ENCODE assay signal across 13 cellular contexts in the genomic region with DNA sequence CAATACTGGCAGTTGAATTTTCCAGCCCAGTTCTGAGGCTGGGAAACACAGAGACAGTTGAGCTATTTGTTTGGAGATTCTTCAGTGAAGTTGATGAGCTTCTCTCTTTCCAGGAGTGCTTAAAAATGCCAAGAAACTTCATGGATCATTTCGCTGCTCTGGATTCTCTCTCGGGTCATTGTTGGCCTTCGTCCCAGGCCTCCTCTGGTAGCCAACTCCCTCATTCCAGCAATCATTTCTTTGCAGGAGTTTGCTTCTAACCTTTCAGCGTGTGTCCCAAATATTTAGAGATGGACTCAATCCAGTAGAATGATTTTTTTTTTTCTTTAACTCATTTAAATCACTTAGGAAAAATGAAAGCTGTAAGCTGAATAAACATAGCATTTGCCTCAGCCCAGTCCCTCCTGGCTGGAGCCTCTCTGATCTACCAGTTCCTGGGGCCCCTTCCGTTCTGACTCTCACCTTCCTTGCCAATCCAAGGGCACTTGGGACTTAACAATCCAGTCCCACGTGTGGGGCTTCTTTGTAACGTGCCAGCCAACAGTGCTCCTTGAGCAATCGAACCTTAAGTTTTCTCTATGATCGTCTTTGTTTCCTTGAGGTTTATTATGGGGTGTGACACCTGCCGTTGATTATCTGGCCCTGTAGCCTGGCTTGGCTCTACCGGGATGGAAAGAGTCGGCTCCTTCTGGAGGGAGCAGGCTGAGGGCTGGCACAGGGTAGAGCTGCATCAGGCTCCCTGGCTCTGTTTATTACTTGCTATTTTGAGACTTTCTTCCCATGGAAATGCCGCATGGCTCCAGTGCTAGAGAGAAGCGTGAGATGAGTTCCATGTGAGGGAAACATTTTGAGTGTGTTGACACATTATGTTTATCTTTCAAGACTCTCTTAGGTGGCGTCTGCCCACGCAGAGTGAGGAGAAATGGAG.
DNase-seq lines count a peak whose midpoint lies in the region; ATAC-seq and TF ChIP-seq lines count a peak whose summit lies in the region.
"Had no signal": no experiment of that assay in that cellular context is flagged by ENCODE, and none has a peak within 500 bp of the region (broad histone marks: within the 10 kb centered on the region; RNA-seq: fewer than 3 reads in every experiment).

No MANE protein-coding gene starts in this region.

- peaks cover 27% of the 10 kb centered on the region for H3K4me1 Mint-ChIP-seq in GM23338

- H2AFZ ChIP-seq in GM23338, result no peak overlapping the region

- no peak overlapping the region for H3K4me3 ChIP-seq in GM23338
- no peak overlapping the region for H3K4me3 ChIP-seq in colonic mucosa
- peak overlapping the region; percentile 1 to 45 (median 15) for H3K4me3 ChIP-seq in skeletal muscle tissue (ENCODE audit: low read length in 3 of 3)
- H3K4me3 ChIP-seq: GM12878, lower lobe of right lung had no signal

- H3F3A ChIP-seq in GM23338 (replicated peaks; ENCODE audit: low read depth), result no peaks in the 10 kb centered on the region

- H3K27ac ChIP-seq in GM23338 (ENCODE audit: low read depth), result no peak overlapping the region
- peak overlapping the region; percentile 71 for H3K27ac ChIP-seq in colonic mucosa
- peak overlapping the region; percentile 23 for H3K27ac ChIP-seq in skeletal muscle tissue (ENCODE audit: low read depth, low read length)
- H3K27ac ChIP-seq: lower lobe of right lung had no signal

- no peaks in the 10 kb centered on the region for H4K20me1 ChIP-seq in GM23338 (replicated peaks; ENCODE audit: insufficient read depth)

- intact Hi-C loops in colonic mucosa (cut with DNase I), result no loop called here

- peak; percentile 2 for DNase-seq in GM23338 (ENCODE audit: low spot score)
- peak; percentile 50 for DNase-seq in colonic mucosa
- peak; percentile 23 for DNase-seq in kidney glomerular epithelial cell (lab: John Stamatoyannopoulos, UW)
- no peak for DNase-seq in erythroblast (lab: John Stamatoyannopoulos, UW)
- no peak for DNase-seq in stimulated activated CD4-positive, alpha-beta T cell treated with anti-CD3 and anti-CD28 coated beads, Interleukin-4, amount 100 ng/mL, for 1 hour
- DNase-seq in NOMO-1 treated with DMSO at 0.1 percent for 48 hours (lab: John Stamatoyannopoulos, UW; ENCODE audit: unreplicated experiment), result no peak
- no peak for DNase-seq in activated T-cell treated with anti-CD3 and anti-CD28 coated beads, Interleukin-2, amount 50 U/mL, for 48 hours
- DNase-seq: activated effector memory CD4-positive, alpha-beta T cell treated with Interleukin-2 at 50 U/mL for 16 hours; effector memory CD8-positive, alpha-beta T cell; lower lobe of right lung; NCI-H1930 had no signal

- TF ChIP-seq POLR2A in erythroblast (IDR thresholded peaks at IDR 0.05; ENCODE audit: low read length), result no peak

- no peak overlapping the region for H3K27ac Mint-ChIP-seq in GM23338
- H3K27ac Mint-ChIP-seq: effector memory CD8-positive, alpha-beta T cell had no signal

- H3K9ac ChIP-seq in colonic mucosa (ENCODE audit: low read depth in 2 of 2, low read length in 2 of 2) (peak overlapping the region in 1 of 2 donors; percentile 27), skeletal muscle tissue (ENCODE audit: low read depth in 1 of 3, low read length in 3 of 3) (peak overlapping the region in 2 of 3 donors; percentile 14 to 33)

- no peaks in the 10 kb centered on the region for H3K36me3 Mint-ChIP-seq in GM23338 (ENCODE audit: low read depth)

- peaks cover 4% of the 10 kb centered on the region for H3K27me3 Mint-ChIP-seq in GM23338 (ENCODE audit: insufficient read depth, low read depth, poor library complexity)

- no peaks in the 10 kb centered on the region for H3K9me2 ChIP-seq in GM23338 (ENCODE audit: insufficient read depth)

- H3K27me3 ChIP-seq in GM23338 (ENCODE audit: insufficient read depth) (no peaks in the 10 kb centered on the region), colonic mucosa (no peaks in the 10 kb centered on the region), skeletal muscle tissue (ENCODE audit: control insufficient read depth in 3 of 3, insufficient read depth in 3 of 3, low read length in 3 of 3) (peaks cover 0 to 3% (median 0%) of the 10 kb centered on the region in 3 donors)

- H3K9me3 ChIP-seq in colonic mucosa, result no peaks in the 10 kb centered on the region
- H3K9me3 ChIP-seq in skeletal muscle tissue (ENCODE audit: control insufficient read depth in 3 of 3, low read length in 3 of 3), result no peaks in the 10 kb centered on the region
- H3K9me3 ChIP-seq: lower lobe of right lung had no signal

- no peaks in the 10 kb centered on the region for H3K36me3 ChIP-seq in GM23338 (ENCODE audit: insufficient read depth)
- no peaks in the 10 kb centered on the region for H3K36me3 ChIP-seq in colonic mucosa
- H3K36me3 ChIP-seq in skeletal muscle tissue (ENCODE audit: control insufficient read depth in 3 of 3, insufficient read depth in 3 of 3, low read length in 3 of 3), result no peaks in the 10 kb centered on the region
- H3K36me3 ChIP-seq: lower lobe of right lung had no signal

- no peak overlapping the region for H3K4me3 Mint-ChIP-seq in GM23338
- H3K4me3 Mint-ChIP-seq: effector memory CD8-positive, alpha-beta T cell had no signal

- peaks cover 15% of the 10 kb centered on the region for H3K4me1 ChIP-seq in GM23338 (ENCODE audit: insufficient read depth)
- H3K4me1 ChIP-seq in colonic mucosa, result no peaks in the 10 kb centered on the region
- peaks cover 0 to 8% (median 0%) of the 10 kb centered on the region in 3 donors for H3K4me1 ChIP-seq in skeletal muscle tissue (ENCODE audit: control insufficient read depth in 3 of 3, insufficient read depth in 3 of 3, low read length in 3 of 3)
- H3K4me1 ChIP-seq: lower lobe of right lung had no signal

- TF ChIP-seq CTCF in GM23338 (conservative IDR thresholded peaks at IDR 0.05; ENCODE audit: low read depth in 2 of 2) (no peak), colonic mucosa (IDR thresholded peaks at IDR 0.05) (no peak)

- 0 out of 2 replicates have a peak overlapping the region, but pooled peaks have one; percentile 12 for H3K4me2 ChIP-seq in GM23338

- ATAC-seq in GM23338, result 0 out of 3 replicates have a peak, but pooled peaks have one; percentile 31
- ATAC-seq: effector memory CD8-positive, alpha-beta T cell; GM12878 had no signal

- no peaks in the 10 kb centered on the region for H3K9me3 Mint-ChIP-seq in GM23338
- H3K9me3 Mint-ChIP-seq: effector memory CD8-positive, alpha-beta T cell had no signal

- H3K79me2 ChIP-seq in GM23338 (replicated peaks; ENCODE audit: insufficient read depth), result no peaks in the 10 kb centered on the region

TF ChIP-seq in GM23338, 12 proteins besides CTCF, POLR2A, EP300 and RAD21:
- TF ChIP-seq JUNB (IDR thresholded peaks at IDR 0.05; ENCODE audit: unreplicated experiment) (no peak), STAT1 (IDR thresholded peaks at IDR 0.05; ENCODE audit: unreplicated experiment) (no peak), POLR2AphosphoS5 (IDR thresholded peaks at IDR 0.05; ENCODE audit: low read depth) (no peak), EZH2 (IDR thresholded peaks at IDR 0.05; ENCODE audit: low read depth, unreplicated experiment) (no peak), NANOG (IDR thresholded peaks at IDR 0.05; ENCODE audit: borderline replicate concordance) (no peak), ZNF114 (CRISPR knock-in tag; IDR thresholded peaks at IDR 0.05) (no peak), ZNF331 (CRISPR knock-in tag; IDR thresholded peaks at IDR 0.05; ENCODE audit: low read depth) (no peak)
- TF ChIP-seq, protein P1, sequence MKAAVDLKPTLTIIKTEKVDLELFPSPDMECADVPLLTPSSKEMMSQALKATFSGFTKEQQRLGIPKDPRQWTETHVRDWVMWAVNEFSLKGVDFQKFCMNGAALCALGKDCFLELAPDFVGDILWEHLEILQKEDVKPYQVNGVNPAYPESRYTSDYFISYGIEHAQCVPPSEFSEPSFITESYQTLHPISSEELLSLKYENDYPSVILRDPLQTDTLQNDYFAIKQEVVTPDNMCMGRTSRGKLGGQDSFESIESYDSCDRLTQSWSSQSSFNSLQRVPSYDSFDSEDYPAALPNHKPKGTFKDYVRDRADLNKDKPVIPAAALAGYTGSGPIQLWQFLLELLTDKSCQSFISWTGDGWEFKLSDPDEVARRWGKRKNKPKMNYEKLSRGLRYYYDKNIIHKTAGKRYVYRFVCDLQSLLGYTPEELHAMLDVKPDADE (IDR thresholded peaks at IDR 0.05), result no peak
TF ChIP-seq in GM23338: peak in this region for 0.

Comparison
In these comparisons a context has a peak if more than half of its experiments do, and no peak if none do; other contexts are left out.
1. DNase-seq: peak in GM23338 (single experiment), colonic mucosa (single experiment) and kidney glomerular epithelial cell (single experiment); none in erythroblast (0 of 2), stimulated activated CD4-positive, alpha-beta T cell treated with anti-CD3 and anti-CD28 coated beads, Interleukin-4, amount 100 ng/mL, for 1 hour (single experiment), NOMO-1 treated with DMSO at 0.1 percent for 48 hours (single experiment) and activated T-cell treated with anti-CD3 and anti-CD28 coated beads, Interleukin-2, amount 50 U/mL, for 48 hours (0 of 2).
2. H3K4me3 ChIP-seq: peak in skeletal muscle tissue (3 of 3); none in GM23338 (single experiment) and colonic mucosa (single experiment).